Comparison of ENCODE assay signal across 10 cellular contexts in genomic region chr1:178575611-178576331, GRCh38.
DNase-seq lines count a peak whose midpoint lies in the region; ATAC-seq and TF ChIP-seq lines count a peak whose summit lies in the region.
"Had no signal": no experiment of that assay in that cellular context is flagged by ENCODE, and none has a peak within 500 bp of the region (broad histone marks: within the 10 kb centered on the region; RNA-seq: fewer than 3 reads in every experiment).

No MANE protein-coding gene starts in this region.

- no peak overlapping the region for H4K8ac ChIP-seq in neuronal stem cell (ENCODE audit: low read depth, low read length)

- TF ChIP-seq CTCF in astrocyte of the spinal cord (IDR thresholded peaks at IDR 0.05; ENCODE audit: low read depth, low read length), result no peak
- no peak for TF ChIP-seq CTCF in suprapubic skin (IDR thresholded peaks at IDR 0.05)

- H2BK5ac ChIP-seq in neuronal stem cell (ENCODE audit: low read length), result no peak overlapping the region

- no peak overlapping the region for H3K4ac ChIP-seq in neuronal stem cell (ENCODE audit: low read length)

- H3K79me1 ChIP-seq in neuronal stem cell (ENCODE audit: low read depth, low read length), result no peaks in the 10 kb centered on the region

- no peak overlapping the region for H2BK15ac ChIP-seq in neuronal stem cell (ENCODE audit: low read length)

- no CpG with 5 or more reads among the region's 3 CpGs for WGBS in neuronal stem cell (ENCODE audit: extremely low coverage in 2 of 2, insufficient read length in 2 of 2, insufficient replicate concordance in 1 of 2), 2 donors
- 44% methylated on average over 3 of the region's 3 CpGs for WGBS in suprapubic skin

- H2AK5ac ChIP-seq in neuronal stem cell (ENCODE audit: low read depth, low read length), result no peak overlapping the region

- no peak overlapping the region for H3K4me2 ChIP-seq in neuronal stem cell (ENCODE audit: insufficient read depth, low read length, poor library complexity, severe bottlenecking)

- H2AFZ ChIP-seq in neuronal stem cell (ENCODE audit: low read length), result peak overlapping the region; percentile 70

- in situ Hi-C loops in astrocyte of the spinal cord (cut with HindIII; ENCODE audit: low sequenced_read_pairs), result no loop called here

- H3K27ac ChIP-seq in neuronal stem cell (replicated peaks; ENCODE audit: low read length) (no peak overlapping the region), suprapubic skin (no peak overlapping the region)
- H3K27ac ChIP-seq: heart right ventricle had no signal

- DNase-seq in astrocyte of the spinal cord (ENCODE audit: low read depth, low spot score) (peak; percentile 30), neuronal stem cell (ENCODE audit: low spot score) (no peak), LoVo (ENCODE audit: low spot score) (no peak), SKM-1 treated with dmso at 0.1 percent for 144 hours (lab: John Stamatoyannopoulos, UW; ENCODE audit: unreplicated experiment) (no peak), suprapubic skin (ENCODE audit: low spot score in 2 of 2) (no peak)
- DNase-seq: heart right ventricle, NCI-H510A treated with DMSO at 0.1 percent for 48 hours, substantia nigra had no signal

- H2BK12ac ChIP-seq in neuronal stem cell (ENCODE audit: low read length), result no peak overlapping the region

- no peak for TF ChIP-seq EP300 in suprapubic skin (IDR thresholded peaks at IDR 0.05)

- no peak overlapping the region for H2BK120ac ChIP-seq in neuronal stem cell (ENCODE audit: low read depth, low read length)

- H3K18ac ChIP-seq in neuronal stem cell (ENCODE audit: low read length), result no peak overlapping the region

- no peak overlapping the region for H3K14ac ChIP-seq in neuronal stem cell (ENCODE audit: low read length)

- H3K36me3 ChIP-seq in neuronal stem cell (replicated peaks in 1 of 2; ENCODE audit: control insufficient read depth in 2 of 2, insufficient read depth in 2 of 2, low read length in 2 of 2), result no peaks in the 10 kb centered on the region
- no peaks in the 10 kb centered on the region for H3K36me3 ChIP-seq in suprapubic skin
- H3K36me3 ChIP-seq: heart right ventricle had no signal

- no peak for TF ChIP-seq POLR2A in suprapubic skin (IDR thresholded peaks at IDR 0.05)

- no peak overlapping the region for H3K23ac ChIP-seq in neuronal stem cell (ENCODE audit: low read depth, low read length, poor library complexity)

- ATAC-seq in GM21367 (IDR thresholded peaks at IDR 0.05; ENCODE audit: unreplicated experiment) (peak; percentile 31), HG03280 (IDR thresholded peaks at IDR 0.05; ENCODE audit: unreplicated experiment) (peak; percentile 32)

- H3K9ac ChIP-seq in neuronal stem cell (ENCODE audit: low read depth, low read length, poor library complexity), result no peak overlapping the region

- H3K4me1 ChIP-seq in neuronal stem cell (ENCODE audit: control insufficient read depth in 2 of 2, insufficient read depth in 1 of 2, low read depth in 1 of 2, low read length in 2 of 2) (peaks cover 6 to 8% of the 10 kb centered on the region in 2 donors), suprapubic skin (no peaks in the 10 kb centered on the region)

- H3K9me3 ChIP-seq in neuronal stem cell (replicated peaks in 1 of 2; ENCODE audit: control insufficient read depth in 2 of 2, insufficient read depth in 1 of 2, low read depth in 1 of 2, low read length in 2 of 2) (no peaks in the 10 kb centered on the region), suprapubic skin (no peaks in the 10 kb centered on the region)
- H3K9me3 ChIP-seq: heart right ventricle had no signal

- H3K27me3 ChIP-seq in neuronal stem cell (ENCODE audit: control insufficient read depth in 3 of 3, insufficient read depth in 3 of 3, low read depth in 1 of 3, low read length in 3 of 3), result no peaks in the 10 kb centered on the region
- no peaks in the 10 kb centered on the region for H3K27me3 ChIP-seq in suprapubic skin

- H4K91ac ChIP-seq in neuronal stem cell (ENCODE audit: low read depth, low read length, poor library complexity), result no peak overlapping the region

- H3K4me3 ChIP-seq in astrocyte of the spinal cord (ENCODE audit: low read depth, low read length) (no peak overlapping the region), neuronal stem cell (ENCODE audit: low read length in 2 of 2) (no peak overlapping the region), suprapubic skin (no peak overlapping the region)
- H3K4me3 ChIP-seq: heart right ventricle had no signal
